ENCODE assay signal across 1 cellular context in the genomic region with DNA sequence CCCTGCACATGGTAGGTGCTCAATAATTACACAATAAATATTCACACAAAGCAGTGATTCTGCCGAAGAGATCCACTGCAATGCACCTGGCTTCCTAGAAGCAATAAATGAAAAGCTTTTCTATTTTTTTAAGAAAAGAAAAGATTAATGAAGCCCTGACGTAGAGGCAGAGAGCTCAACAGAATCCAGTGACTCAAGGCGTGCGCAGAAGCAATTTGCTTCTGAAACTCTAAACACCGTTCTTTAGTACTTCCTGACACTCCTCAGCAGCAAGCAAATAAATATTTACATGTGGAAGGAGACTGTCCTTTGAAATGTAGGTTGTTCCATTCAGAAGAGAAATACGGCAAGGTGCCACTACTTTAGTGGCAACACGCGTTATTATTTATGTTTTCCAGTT.
TF ChIP-seq lines count a peak whose summit lies in the region.

No MANE protein-coding gene starts in this region.

TF ChIP-seq in IMR-90, 13 proteins besides CTCF, POLR2A, EP300 and RAD21:
- TF ChIP-seq ELK1 (IDR thresholded peaks at IDR 0.05; ENCODE audit: borderline replicate concordance, low read depth, low read length) (no peak), MXI1 (IDR thresholded peaks at IDR 0.05; ENCODE audit: borderline replicate concordance, low read depth, low read length) (no peak), FOS (IDR thresholded peaks at IDR 0.05; ENCODE audit: low read depth, low read length) (no peak), MAFK (IDR thresholded peaks at IDR 0.05; ENCODE audit: low read depth, low read length) (no peak)
TF ChIP-seq in IMR-90: peak in this region for 0.
